Comparison of ENCODE assay signal across 8 cellular contexts in the genomic region with DNA sequence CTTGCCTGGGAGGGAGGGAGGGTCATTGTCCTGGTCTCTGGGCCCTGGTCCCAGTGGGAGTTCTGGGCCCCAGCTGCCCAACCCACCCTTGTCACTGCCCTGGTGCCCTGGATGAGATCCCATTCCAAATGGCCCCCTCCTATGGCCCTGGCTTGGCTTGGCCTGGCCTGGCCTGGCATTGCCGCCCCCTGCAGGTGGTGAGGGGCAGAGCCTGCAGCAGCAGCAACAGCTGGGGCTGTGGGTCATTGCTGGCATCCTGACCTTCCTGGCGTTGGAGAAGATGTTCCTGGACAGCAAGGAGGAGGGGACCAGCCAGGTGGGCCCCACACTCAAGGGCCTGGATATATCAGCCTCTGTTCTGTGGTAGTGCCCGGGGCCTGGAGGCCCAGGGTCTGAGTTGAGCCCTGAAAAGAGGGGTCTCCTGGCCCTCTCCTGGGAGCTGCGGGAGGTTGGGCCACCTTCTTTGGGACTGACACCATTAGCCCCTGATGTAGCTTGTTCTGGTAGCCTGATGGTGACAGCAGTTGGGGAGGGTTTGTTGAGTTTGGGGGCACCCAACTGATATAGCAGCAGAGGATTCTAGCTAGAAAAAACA. TPM values are rescaled to one million over a fixed set of nuclear protein-coding genes. Genes with fewer than 3 reads are reported as not detected.
A peak's percentile ranks its signal among the peaks of the same experiment; 100 is the strongest.
DNase-seq lines count a peak whose midpoint lies in the region; ATAC-seq and TF ChIP-seq lines count a peak whose summit lies in the region.

No MANE protein-coding gene starts in this region.

- no peak overlapping the region for H2BK15ac ChIP-seq in mesendoderm (replicated peaks; ENCODE audit: low read depth)

- H3K23ac ChIP-seq in mesendoderm (ENCODE audit: low read length): no peak overlapping the region

- no peaks in the 10 kb centered on the region for H3K9me3 Mint-ChIP-seq in T-cell

- no peak for DNase-seq in AG09319 (ENCODE audit: extremely low read depth, low read depth)
- DNase-seq in GM13976 (ENCODE audit: low spot score): peak; percentile 78
- peak in 22 of 34 experiments; percentile 21 to 62 (median 39) for DNase-seq in T-cell
- DNase-seq in breast epithelium (ENCODE audit: low spot score in 2 of 2): no peak
- DNase-seq in mesendoderm: peak; percentile 75
- peak; percentile 74 to 86 for DNase-seq in aorta
- DNase-seq in NCI-H1436 (lab: John Stamatoyannopoulos, UW): no peak

- peaks cover 17 to 31% of the 10 kb centered on the region in 2 donors for H3K4me1 ChIP-seq in breast epithelium
- H3K4me1 ChIP-seq in mesendoderm (ENCODE audit: control insufficient read depth, low read depth, low read length): peaks cover 4% of the 10 kb centered on the region
- H3K4me1 ChIP-seq in aorta (ENCODE audit: control insufficient read depth in 1 of 2, insufficient read depth in 2 of 2, low read length in 2 of 2): no peaks in the 10 kb centered on the region

- H3K27ac ChIP-seq in breast epithelium (peak overlapping the region in 1 of 2 donors; percentile 38), mesendoderm (ENCODE audit: low read depth, low read length) (no peak overlapping the region), aorta (ENCODE audit: low read depth in 1 of 2, low read length in 2 of 2) (no peak overlapping the region)

- no CpG with 5 or more reads among the region's 4 CpGs for WGBS in mesendoderm (ENCODE audit: extremely low coverage, insufficient coverage, low lambda C conversion rate)
- 71 to 78% methylated on average over 4 of the region's 4 CpGs for WGBS in aorta, 2 donors

- peak; percentile 76 for TF ChIP-seq CTCF in AG09319 (IDR thresholded peaks at IDR 0.05; ENCODE audit: low read depth, low read length)
- peak; percentile 97 for TF ChIP-seq CTCF in GM13976 (IDR thresholded peaks at IDR 0.05; ENCODE audit: borderline replicate concordance, control extremely low read depth, extremely low read depth, insufficient read depth, missing control alignments)
- TF ChIP-seq CTCF in breast epithelium (IDR thresholded peaks at IDR 0.05): peak in 2 of 3 donors; percentile 27 to 30

- H3K27ac Mint-ChIP-seq in T-cell: no peak overlapping the region

- no peak overlapping the region for H3K4me3 Mint-ChIP-seq in T-cell

- H2BK120ac ChIP-seq in mesendoderm (ENCODE audit: low read depth, low read length): no peak overlapping the region

- H3K79me2 ChIP-seq in mesendoderm (ENCODE audit: control insufficient read depth, insufficient read depth, low read length): no peaks in the 10 kb centered on the region

- in situ Hi-C loops in GM13976 (cut with MboI; ENCODE audit: low sequenced_read_pairs, unreplicated experiment): no loop called here

- H3K79me1 ChIP-seq in mesendoderm (ENCODE audit: low read length): peaks cover 4% of the 10 kb centered on the region

- H3K4me1 Mint-ChIP-seq in T-cell: peaks cover 18 to 20% (median 19%) of the 10 kb centered on the region in 3 donors

- H3K56ac ChIP-seq in mesendoderm (ENCODE audit: low read length): no peak overlapping the region

- POLR2A ChIA-PET in T-cell (lab: Charles Lee): interaction anchor here (0.6 to 1.1 kb wide), 4 partner anchors 14 to 758 kb away, joined by 3 to 6 read pairs (median 4); partner anchors contain the start of gene PSMC3 (in 1 of the 2)

- H3K27me3 ChIP-seq in breast epithelium (no peaks in the 10 kb centered on the region), mesendoderm (ENCODE audit: insufficient read depth, low read length, poor library complexity) (no peaks in the 10 kb centered on the region), aorta (ENCODE audit: control insufficient read depth in 1 of 2, insufficient read depth in 2 of 2, low read length in 1 of 2) (no peaks in the 10 kb centered on the region)

- no peak overlapping the region for H3K4me2 ChIP-seq in mesendoderm (ENCODE audit: low read length)

- CTCF ChIA-PET in T-cell (lab: Charles Lee): interaction anchor here (0.5 to 3.3 kb wide), 17 partner anchors 8 to 1339 kb away, joined by 3 to 22 read pairs (median 4); no protein-coding TSS in a partner anchor

- peaks cover 15% of the 10 kb centered on the region for H3K36me3 Mint-ChIP-seq in T-cell

- H3K18ac ChIP-seq in mesendoderm (ENCODE audit: low read length): no peak overlapping the region

- intact Hi-C loops in breast epithelium (cut with DNase I; ENCODE audit: low total_unique reads) (no loop called here), aorta (cut with DNase I) (no loop called here)

- H3K4ac ChIP-seq in mesendoderm (ENCODE audit: low read depth, low read length): no peak overlapping the region

- H3K9me3 ChIP-seq in breast epithelium: no peaks in the 10 kb centered on the region
- H3K9me3 ChIP-seq in aorta (ENCODE audit: control insufficient read depth, low read length): no peaks in the 10 kb centered on the region

- no peaks in the 10 kb centered on the region for H3K27me3 Mint-ChIP-seq in T-cell

- no peak overlapping the region for H3K9ac ChIP-seq in mesendoderm (ENCODE audit: low read length)

- no peak overlapping the region for H2BK5ac ChIP-seq in mesendoderm (ENCODE audit: low read length)

- H3K4me3 ChIP-seq in breast epithelium (no peak overlapping the region), mesendoderm (ENCODE audit: low read length) (no peak overlapping the region), aorta (ENCODE audit: low read length in 2 of 2) (no peak overlapping the region)

- no peak for ATAC-seq in T-cell (replicated peaks in 1 of 4)
- no peak for ATAC-seq in aorta (ENCODE audit: low FRiP score)
- no peak for ATAC-seq in GM21367 (IDR thresholded peaks at IDR 0.05; ENCODE audit: unreplicated experiment)

- no peak overlapping the region for H2AK5ac ChIP-seq in mesendoderm (ENCODE audit: low read length)

- H4K8ac ChIP-seq in mesendoderm (ENCODE audit: low read depth, low read length): no peak overlapping the region

- H3K36me3 ChIP-seq in breast epithelium (no peaks in the 10 kb centered on the region), mesendoderm (ENCODE audit: control insufficient read depth, insufficient read depth, low read length) (no peaks in the 10 kb centered on the region), aorta (ENCODE audit: control insufficient read depth in 1 of 2, insufficient read depth in 2 of 2, low read length in 1 of 2) (peaks cover 0 to 3% of the 10 kb centered on the region in 2 donors)

- TF ChIP-seq POLR2A in breast epithelium (IDR thresholded peaks at IDR 0.05): no peak

- H4K5ac ChIP-seq in mesendoderm (ENCODE audit: low read length): no peak overlapping the region

RNA-seq across cellular contexts. Expression of gene SLC39A13, which starts 3.9 kb away (rescaled TPM):
- total RNA-seq in T-cell: 10 to 100 TPM; 45.6 to 67.0 (median 65.2) TPM
- 10 to 100 TPM; 42.9 to 58.1 (median 52.8) TPM for total RNA-seq in breast epithelium
- 10.9 TPM for polyA plus RNA-seq in mesendoderm (2013, experiment 1 of 2)
- 11.3 TPM for polyA plus RNA-seq in mesendoderm (2013, experiment 2 of 2)
- 10 to 100 TPM; 75.1 to 88.9 TPM for total RNA-seq in aorta
- polyA plus RNA-seq in aorta: 100 to 1,000 TPM in 1 of 2 donors, 10 to 100 TPM in 1; 34.7 to 118 TPM

RNA-seq across cellular contexts. Expression of gene PSMC3, which starts 14.0 kb away (rescaled TPM):
- total RNA-seq in T-cell (10 to 100 TPM; 48.6 to 64.4 (median 55.0) TPM), breast epithelium (100 to 1,000 TPM in 2 of 3 donors, 10 to 100 TPM in 1; 98.5 to 168 (median 144) TPM), aorta (100 to 1,000 TPM in 1 of 2 donors, 10 to 100 TPM in 1; 84.2 to 117 TPM)
- 136 TPM for polyA plus RNA-seq in mesendoderm (2013, experiment 1 of 2)
- 143 TPM for polyA plus RNA-seq in mesendoderm (2013, experiment 2 of 2)
- polyA plus RNA-seq in aorta: 100 to 1,000 TPM; 181 to 204 TPM

RNA-seq across cellular contexts. Expression of gene SPI1, which starts 33.9 kb away (rescaled TPM):
- total RNA-seq in T-cell (1 to 10 TPM; 1.8 to 5.8 (median 2.1) TPM), breast epithelium (10 to 100 TPM; 12.5 to 34.9 (median 15.2) TPM), aorta (10 to 100 TPM; 41.0 to 56.0 TPM)
- 0.70 TPM for polyA plus RNA-seq in mesendoderm (2013, experiment 1 of 2)
- 0.63 TPM for polyA plus RNA-seq in mesendoderm (2013, experiment 2 of 2)
- 10 to 100 TPM in 1 of 2 donors, 1 to 10 TPM in 1; 6.3 to 37.8 TPM for polyA plus RNA-seq in aorta

RNA-seq across cellular contexts. Expression of gene RAPSN, which starts 36.7 kb away (rescaled TPM):
- total RNA-seq in T-cell (1 to 10 TPM; 1.1 to 3.4 (median 1.4) TPM), breast epithelium (under 1 TPM in 1 of 3 donors, not detected in 2; 0.64 TPM), aorta (under 1 TPM; 0.66 to 0.71 TPM)
- 0.14 TPM for polyA plus RNA-seq in mesendoderm (2013, experiment 1 of 2)
- 0.28 TPM for polyA plus RNA-seq in mesendoderm (2013, experiment 2 of 2)
- under 1 TPM in 1 of 2 donors, not detected in 1; 0.46 TPM for polyA plus RNA-seq in aorta

RNA-seq across cellular contexts. Expression of gene MYBPC3, which starts 59.7 kb away (rescaled TPM):
- total RNA-seq in T-cell (not detected), breast epithelium (under 1 TPM in 2 of 3 donors, not detected in 1; under 0.01 TPM), aorta (under 1 TPM; 0.15 to 0.42 TPM)
- not detected for polyA plus RNA-seq in mesendoderm (2013, experiment 1 of 2)
- not detected for polyA plus RNA-seq in mesendoderm (2013, experiment 2 of 2)
- polyA plus RNA-seq in aorta: 1 to 10 TPM in 1 of 2 donors, under 1 TPM in 1; 0.03 to 1.9 TPM

Comparison
In these comparisons a context has a peak if more than half of its experiments do, and no peak if none do; other contexts are left out.
1. DNase-seq: peak in GM13976 (single experiment), T-cell (22 of 34), mesendoderm (single experiment) and aorta (2 of 2); none in AG09319 (single experiment), breast epithelium (0 of 2) and NCI-H1436 (single experiment).
2. CTCF ChIP-seq: peak in every context shown above with its lines; median percentile 97 in GM13976; 76 in AG09319; 28 in breast epithelium.